In genomic region chr14:102222751-102223150, GRCh38 we compare ENCODE assay signal across 27 cellular contexts.
"Had no signal": no experiment of that assay in that cellular context is flagged by ENCODE, and none has a peak within 500 bp of the region (broad histone marks: within the 10 kb centered on the region; RNA-seq: fewer than 3 reads in every experiment).

No MANE protein-coding gene starts in this region.

- H3K36me3 Mint-ChIP-seq: activated naive CD8-positive, alpha-beta T cell had no signal

- H3K27ac ChIP-seq: body of pancreas, colonic mucosa had no signal

- H3K9me3 ChIP-seq: body of pancreas, colonic mucosa had no signal

- H3K27me3 Mint-ChIP-seq: activated CD4-positive, alpha-beta memory T cell treated with anti-CD3 and anti-CD28 coated beads for 36 hours; activated CD4-positive, alpha-beta T cell treated with anti-CD3 and anti-CD28 coated beads for 36 hours; activated CD4-positive, alpha-beta T cell treated with anti-CD3 and anti-CD28 coated beads, Interleukin-2, amount 10 ng/mL, durations not matched to agents 24 days and 14 days; activated CD8-positive, alpha-beta memory T cell treated with anti-CD3 and anti-CD28 coated beads, Interleukin-2, amount 10 ng/mL, durations not matched to agents 7 days and 5 days; activated naive CD8-positive, alpha-beta T cell; activated T-helper 17 cell treated with anti-CD3 and anti-CD28 coated beads, Interleukin-2, amount 50 U/mL, for 72 hours; T-helper 17 cell had no signal

- H3K4me1 ChIP-seq: body of pancreas, colonic mucosa had no signal

- DNase-seq: activated CD4-positive, alpha-beta memory T cell treated with anti-CD3 and anti-CD28 coated beads for 36 hours; activated CD4-positive, alpha-beta T cell treated with anti-CD3 and anti-CD28 coated beads for 36 hours; activated CD4-positive, alpha-beta T cell treated with anti-CD3 and anti-CD28 coated beads, Interleukin-2, amount 10 ng/mL, durations not matched to agents 24 days and 14 days; activated CD4-positive, CD25-positive, alpha-beta regulatory T cell; activated CD4-positive, CD25-positive, alpha-beta regulatory T cell treated with anti-CD3 and anti-CD28 coated beads, Interleukin-2, amount 50 U/mL, for 72 hours; activated CD8-positive, alpha-beta memory T cell treated with anti-CD3 and anti-CD28 coated beads, Interleukin-2, amount 10 ng/mL, durations not matched to agents 7 days and 5 days; activated CD8-positive, alpha-beta memory T cell treated with anti-CD3 and anti-CD28 coated beads, Interleukin-2, amount 50 U/mL, for 4 hours; activated CD8-positive, alpha-beta T cell treated with anti-CD3 and anti-CD28 coated beads, Interleukin-2, amount 10 ng/mL, durations not matched to agents 7 days and 5 days; activated effector memory CD4-positive, alpha-beta T cell treated with Interleukin-2 at 50 U/mL for 16 hours; activated gamma-delta T cell treated with Interleukin-2 at 50 U/mL for 16 hours; activated naive CD4-positive, alpha-beta T cell treated with anti-CD3 and anti-CD28 coated beads, Interleukin-2, amount 50 U/mL, for 16 hours; activated naive CD4-positive, alpha-beta T cell treated with Interleukin-2 at 50 U/mL for 16 hours; activated T-cell treated with anti-CD3 and anti-CD28 coated beads, Interleukin-2, amount 50 U/mL, for 4 hours; amniotic stem cell; anterior cingulate cortex; body of pancreas; caudate nucleus; colonic mucosa; effector CD8-positive, alpha-beta T cell; foreskin fibroblast; glutamatergic neuron; T-helper 1 cell; T-helper 17 cell had no signal

- H3K9me3 Mint-ChIP-seq: activated CD4-positive, alpha-beta memory T cell treated with anti-CD3 and anti-CD28 coated beads for 36 hours; activated CD4-positive, alpha-beta T cell treated with anti-CD3 and anti-CD28 coated beads, Interleukin-2, amount 10 ng/mL, durations not matched to agents 24 days and 14 days; activated T-cell treated with anti-CD3 and anti-CD28 coated beads, Interleukin-2, amount 50 U/mL, for 4 hours; activated T-helper 17 cell treated with anti-CD3 and anti-CD28 coated beads, Interleukin-2, amount 50 U/mL, for 72 hours; T-helper 2 cell treated with Interferon-gamma antibody and Interleukin-4, amounts not matched to agents 5 μg/mL and 100 μg/mL, for 36 hours had no signal

- H3K4me3 ChIP-seq: body of pancreas, colonic mucosa had no signal

- H3K4me3 Mint-ChIP-seq: activated CD4-positive, alpha-beta memory T cell treated with anti-CD3 and anti-CD28 coated beads for 36 hours; activated CD4-positive, alpha-beta T cell treated with anti-CD3 and anti-CD28 coated beads for 36 hours; activated CD4-positive, alpha-beta T cell treated with anti-CD3 and anti-CD28 coated beads, Interleukin-2, amount 10 ng/mL, durations not matched to agents 24 days and 14 days; activated CD8-positive, alpha-beta memory T cell treated with anti-CD3 and anti-CD28 coated beads, Interleukin-2, amount 10 ng/mL, durations not matched to agents 7 days and 5 days; activated CD8-positive, alpha-beta T cell treated with anti-CD3 and anti-CD28 coated beads, Interleukin-2, amount 10 ng/mL, durations not matched to agents 7 days and 5 days; activated naive CD8-positive, alpha-beta T cell; activated T-cell treated with anti-CD3 and anti-CD28 coated beads, Interleukin-2, amount 50 U/mL, for 4 hours; activated T-helper 17 cell treated with anti-CD3 and anti-CD28 coated beads, Interleukin-2, amount 50 U/mL, for 72 hours; T-helper 17 cell; T-helper 2 cell treated with Interferon-gamma antibody and Interleukin-4, amounts not matched to agents 5 μg/mL and 100 μg/mL, for 36 hours had no signal

- H3K36me3 ChIP-seq: colonic mucosa had no signal

- FAIRE-seq: frontal cortex had no signal

- H3K27me3 ChIP-seq: body of pancreas, colonic mucosa had no signal

- H3K27ac Mint-ChIP-seq: activated CD4-positive, alpha-beta memory T cell treated with anti-CD3 and anti-CD28 coated beads for 36 hours; activated CD4-positive, alpha-beta T cell treated with anti-CD3 and anti-CD28 coated beads for 36 hours; activated CD4-positive, alpha-beta T cell treated with anti-CD3 and anti-CD28 coated beads, Interleukin-2, amount 10 ng/mL, durations not matched to agents 24 days and 14 days; activated CD8-positive, alpha-beta memory T cell treated with anti-CD3 and anti-CD28 coated beads, Interleukin-2, amount 10 ng/mL, durations not matched to agents 7 days and 5 days; activated CD8-positive, alpha-beta T cell treated with anti-CD3 and anti-CD28 coated beads, Interleukin-2, amount 10 ng/mL, durations not matched to agents 7 days and 5 days; activated naive CD8-positive, alpha-beta T cell; activated T-helper 17 cell treated with anti-CD3 and anti-CD28 coated beads, Interleukin-2, amount 50 U/mL, for 72 hours; T-helper 17 cell; T-helper 2 cell treated with Interferon-gamma antibody and Interleukin-4, amounts not matched to agents 5 μg/mL and 100 μg/mL, for 36 hours had no signal
